8 cellular contexts compared by ENCODE assay signal in the genomic region with DNA sequence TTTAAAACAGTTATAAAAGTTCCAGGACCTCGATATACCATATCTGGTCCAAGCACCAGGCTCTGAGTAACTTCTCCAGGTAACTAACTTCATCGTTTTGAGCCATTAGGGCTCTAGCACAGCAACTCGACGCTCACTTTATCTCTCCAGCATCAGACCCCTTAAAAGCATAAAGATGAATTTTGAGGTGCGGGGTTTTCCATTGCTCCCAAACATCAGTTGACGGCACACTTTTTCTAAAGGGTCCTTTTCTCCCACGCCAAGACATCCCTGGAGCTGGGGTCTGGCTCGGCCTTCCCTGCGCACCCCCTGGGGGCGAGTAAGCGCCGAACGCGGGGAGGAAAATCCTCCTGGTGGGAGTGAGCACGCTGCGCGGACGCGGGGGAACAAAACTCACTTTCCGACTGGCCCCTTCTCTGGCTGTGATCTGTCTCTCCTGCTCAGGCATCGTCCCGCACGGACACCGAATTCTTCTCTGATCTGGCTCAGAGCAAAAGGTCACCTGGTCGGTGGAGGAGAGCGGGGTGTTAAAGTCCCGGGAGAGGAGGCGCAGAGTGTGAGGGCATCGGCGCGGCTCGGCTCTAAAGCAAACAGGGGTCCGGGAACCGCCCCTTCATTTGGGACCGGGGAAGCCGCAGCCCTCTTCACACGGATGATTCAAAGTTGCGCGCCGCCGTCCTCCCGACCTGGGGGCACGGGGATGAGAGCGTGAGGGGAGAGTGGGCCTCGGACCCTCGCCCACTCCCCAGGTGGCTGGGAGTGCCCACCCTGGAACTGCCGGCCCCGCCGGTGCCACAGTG. TPM values are rescaled to one million over a fixed set of nuclear protein-coding genes. Genes with fewer than 3 reads are reported as not detected.
DNase-seq lines count a peak whose midpoint lies in the region; ATAC-seq and TF ChIP-seq lines count a peak whose summit lies in the region.

Gene ATP7B, minus strand, starts transcription at position 561 of the 800 bp plus-strand sequence. Its CDS starts 113 bp downstream, at position 448.

- peak within 1 kb of the TSS; percentile 71 to 92 for H3K4me3 ChIP-seq in CD4-positive, alpha-beta memory T cell (ENCODE audit: low read length in 2 of 2)
- peak within 1 kb of the TSS; percentile 86 for H3K4me3 ChIP-seq in GM23338
- H3K4me3 ChIP-seq in Peyer's patch, result peak within 1 kb of the TSS; percentile 77 to 90 (median 87)
- peak within 1 kb of the TSS; percentile 95 for H3K4me3 ChIP-seq in astrocyte of the spinal cord (ENCODE audit: low read depth, low read length)
- peak within 1 kb of the TSS; percentile 96 for H3K4me3 ChIP-seq in iPS-20b (ENCODE audit: low read length)

- H3K4me2 ChIP-seq in GM23338, result peak within 1 kb of the TSS; percentile 100

- H3F3A ChIP-seq in GM23338 (replicated peaks; ENCODE audit: low read depth), result no peaks in the 10 kb centered on the region

- H3K36me3 Mint-ChIP-seq in CD4-positive, alpha-beta memory T cell, result peaks cover 6 to 14% of the 10 kb centered on the region in 2 donors
- peaks cover 17% of the 10 kb centered on the region for H3K36me3 Mint-ChIP-seq in GM23338 (ENCODE audit: low read depth)

- peak within 1 kb of the TSS; percentile 96 to 100 (median 100) for H3K4me3 Mint-ChIP-seq in CD4-positive, alpha-beta memory T cell
- peak within 1 kb of the TSS; percentile 98 for H3K4me3 Mint-ChIP-seq in GM23338

- peak; percentile 4 to 35; a peak in 1 of 4 replicates for TF ChIP-seq CTCF in GM23338 (conservative IDR thresholded peaks at IDR 0.05; ENCODE audit: low read depth in 2 of 2)
- TF ChIP-seq CTCF in Peyer's patch (IDR thresholded peaks at IDR 0.05), result peak in 2 of 6 experiments; percentile 15 to 16
- peak; percentile 4 for TF ChIP-seq CTCF in astrocyte of the spinal cord (IDR thresholded peaks at IDR 0.05; ENCODE audit: low read depth, low read length)

- H3K27ac Mint-ChIP-seq in CD4-positive, alpha-beta memory T cell, result peak within 1 kb of the TSS; percentile 87 to 98 (median 97)
- H3K27ac Mint-ChIP-seq in GM23338, result peak within 1 kb of the TSS; percentile 98

- POLR2A ChIA-PET in CD4-positive, alpha-beta memory T cell (lab: Charles Lee; ENCODE audit: partially characterized antibody), result interaction anchor here (1.0 to 2.7 kb wide), 4 partner anchors 60 to 189 kb away, joined by 3 to 18 read pairs (median 4); no protein-coding TSS in a partner anchor

- intact Hi-C loops in CD4-positive, alpha-beta memory T cell (cut with micrococcal nuclease), result loop anchor here (5.0 kb wide), 3 partner anchors 69 to 189 kb away; no protein-coding TSS in a partner anchor

- peak within 1 kb of the TSS; percentile 52 for H3K27ac ChIP-seq in CD4-positive, alpha-beta memory T cell (ENCODE audit: low read depth, low read length)
- H3K27ac ChIP-seq in GM23338 (ENCODE audit: low read depth) (peak within 1 kb of the TSS; percentile 73), Peyer's patch (peak within 1 kb of the TSS; percentile 70 to 78 (median 72)), iPS-20b (ENCODE audit: low read length) (peak within 1 kb of the TSS; percentile 45)

- peak in 4 of 5 donors; percentile 3 to 42 (median 20) for DNase-seq in CD4-positive, alpha-beta memory T cell
- DNase-seq in GM23338 (ENCODE audit: low spot score) (peak; percentile 81), Peyer's patch (peak in 1 of 3 donors; percentile 59), astrocyte of the spinal cord (ENCODE audit: low read depth, low spot score) (peak; percentile 7)
- peak; percentile 13 for DNase-seq in stimulated activated CD4-positive, alpha-beta T cell treated with anti-CD3 and anti-CD28 coated beads, Interleukin-12 subunit alpha, Interleukin-12 subunit beta, amount 100 ng/mL, for 4 hours

- peak within 1 kb of the TSS; percentile 99 for H2AFZ ChIP-seq in GM23338

- CTCF ChIA-PET in CD4-positive, alpha-beta memory T cell (lab: Charles Lee; ENCODE audit: partially characterized antibody), result interaction anchor here (1.7 kb wide), 1 partner anchor 174 kb away, joined by 3 read pairs; no protein-coding TSS in a partner anchor

- no peaks in the 10 kb centered on the region for H3K9me3 Mint-ChIP-seq in CD4-positive, alpha-beta memory T cell
- H3K9me3 Mint-ChIP-seq in GM23338, result peaks cover 9% of the 10 kb centered on the region

- peaks cover 22% of the 10 kb centered on the region for H3K4me1 ChIP-seq in CD4-positive, alpha-beta memory T cell (ENCODE audit: insufficient read depth, low read length)
- H3K4me1 ChIP-seq in GM23338 (ENCODE audit: insufficient read depth), result peaks cover 17% of the 10 kb centered on the region
- H3K4me1 ChIP-seq in Peyer's patch, result peaks cover 0 to 21% (median 4%) of the 10 kb centered on the region in 4 donors
- H3K4me1 ChIP-seq in iPS-20b (ENCODE audit: insufficient read depth, low read length), result no peaks in the 10 kb centered on the region

- peaks cover 11% of the 10 kb centered on the region; the same call in 1 of the 2 replicates for H4K20me1 ChIP-seq in GM23338 (replicated peaks; ENCODE audit: insufficient read depth)

- peak within 1 kb of the TSS; percentile 97 for H3K9ac ChIP-seq in iPS-20b (ENCODE audit: low read depth, low read length)

- peaks cover 4 to 24% of the 10 kb centered on the region in 2 donors for H3K27me3 Mint-ChIP-seq in CD4-positive, alpha-beta memory T cell
- H3K27me3 Mint-ChIP-seq in GM23338 (ENCODE audit: insufficient read depth, low read depth, poor library complexity), result peaks cover 20% of the 10 kb centered on the region

- peaks cover 14 to 37% (median 21%) of the 10 kb centered on the region in 4 donors for H3K4me1 Mint-ChIP-seq in CD4-positive, alpha-beta memory T cell
- H3K4me1 Mint-ChIP-seq in GM23338, result peaks cover 11% of the 10 kb centered on the region

- peaks cover 8% of the 10 kb centered on the region for H3K27me3 ChIP-seq in CD4-positive, alpha-beta memory T cell (ENCODE audit: insufficient read depth, low read length)
- H3K27me3 ChIP-seq in GM23338 (ENCODE audit: insufficient read depth) (peaks cover 28% of the 10 kb centered on the region), Peyer's patch (no peaks in the 10 kb centered on the region), iPS-20b (ENCODE audit: insufficient read depth, low read length) (peaks cover 29% of the 10 kb centered on the region)

- no peak for TF ChIP-seq POLR2A in Peyer's patch (IDR thresholded peaks at IDR 0.05)

- ATAC-seq in GM23338 (peak; percentile 76), HG02623 (IDR thresholded peaks at IDR 0.05; ENCODE audit: unreplicated experiment) (no peak), HG02852 (IDR thresholded peaks at IDR 0.05; ENCODE audit: unreplicated experiment) (no peak)

- no peaks in the 10 kb centered on the region for H3K36me3 ChIP-seq in CD4-positive, alpha-beta memory T cell (ENCODE audit: insufficient read depth, low read length)
- H3K36me3 ChIP-seq in GM23338 (ENCODE audit: insufficient read depth) (no peaks in the 10 kb centered on the region), Peyer's patch (no peaks in the 10 kb centered on the region), iPS-20b (ENCODE audit: insufficient read depth, low read depth, low read length) (peaks cover 5% of the 10 kb centered on the region; the same call in 1 of the 2 replicates)

- H3K79me2 ChIP-seq in GM23338 (replicated peaks; ENCODE audit: insufficient read depth), result peaks cover 52% of the 10 kb centered on the region

- H3K9me2 ChIP-seq in GM23338 (ENCODE audit: insufficient read depth), result no peaks in the 10 kb centered on the region

- no peaks in the 10 kb centered on the region for H3K9me3 ChIP-seq in CD4-positive, alpha-beta memory T cell (ENCODE audit: control insufficient read depth in 1 of 2, low read length in 2 of 2)
- H3K9me3 ChIP-seq in Peyer's patch, result no peaks in the 10 kb centered on the region
- H3K9me3 ChIP-seq in iPS-20b (ENCODE audit: insufficient read depth, low read depth, low read length), result no peaks in the 10 kb centered on the region

- in situ Hi-C loops in astrocyte of the spinal cord (cut with HindIII; ENCODE audit: low sequenced_read_pairs), result no loop called here

TF ChIP-seq in GM23338, 12 proteins besides CTCF, POLR2A, EP300 and RAD21 (continues in another document):
- TF ChIP-seq EZH2phosphoT487 (IDR thresholded peaks at IDR 0.05; ENCODE audit: unreplicated experiment) (no peak), CREB1 (CRISPR knock-in tag; IDR thresholded peaks at IDR 0.05; ENCODE audit: low read depth) (no peak), EZH2 (IDR thresholded peaks at IDR 0.05; ENCODE audit: low read depth, unreplicated experiment) (no peak), JUNB (IDR thresholded peaks at IDR 0.05; ENCODE audit: unreplicated experiment) (no peak), STAT1 (IDR thresholded peaks at IDR 0.05; ENCODE audit: unreplicated experiment) (no peak), ZNF114 (CRISPR knock-in tag; IDR thresholded peaks at IDR 0.05) (no peak), NANOG (IDR thresholded peaks at IDR 0.05; ENCODE audit: borderline replicate concordance) (no peak), POLR2AphosphoS5 (IDR thresholded peaks at IDR 0.05; ENCODE audit: low read depth) (no peak)
- TF ChIP-seq, protein P1, sequence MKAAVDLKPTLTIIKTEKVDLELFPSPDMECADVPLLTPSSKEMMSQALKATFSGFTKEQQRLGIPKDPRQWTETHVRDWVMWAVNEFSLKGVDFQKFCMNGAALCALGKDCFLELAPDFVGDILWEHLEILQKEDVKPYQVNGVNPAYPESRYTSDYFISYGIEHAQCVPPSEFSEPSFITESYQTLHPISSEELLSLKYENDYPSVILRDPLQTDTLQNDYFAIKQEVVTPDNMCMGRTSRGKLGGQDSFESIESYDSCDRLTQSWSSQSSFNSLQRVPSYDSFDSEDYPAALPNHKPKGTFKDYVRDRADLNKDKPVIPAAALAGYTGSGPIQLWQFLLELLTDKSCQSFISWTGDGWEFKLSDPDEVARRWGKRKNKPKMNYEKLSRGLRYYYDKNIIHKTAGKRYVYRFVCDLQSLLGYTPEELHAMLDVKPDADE (IDR thresholded peaks at IDR 0.05), result no peak

RNA-seq across cellular contexts. Expression of gene ATP7B, which starts in this region (rescaled TPM):
- 1 to 10 TPM in 1 of 2 experiments, under 1 TPM in 1; 0.97 to 1.4 TPM for total RNA-seq in CD4-positive, alpha-beta memory T cell
- under 1 TPM; 0.28 to 0.77 TPM for polyA plus RNA-seq in CD4-positive, alpha-beta memory T cell
- 7.7 and 12.8 TPM in 2 replicates for total RNA-seq in GM23338 (2014; rRNA removed; shearing (Covaris generic))
- polyA plus RNA-seq in GM23338 (2016; fragmentation: Nextera tagmentation; extraction: Ambion mirVana), result 2.2 and 2.6 TPM in 2 replicates
- total RNA-seq in Peyer's patch, result 10 to 100 TPM in 3 of 4 donors, 1 to 10 TPM in 1; 5.0 to 40.2 (median 33.0) TPM
